Comparison of ENCODE assay signal across 2 cellular contexts in genomic region chr3:117054551-117054950, GRCh38.
TF ChIP-seq lines count a peak whose summit lies in the region.

No MANE protein-coding gene starts in this region.

TF ChIP-seq in GM23338, 12 proteins besides CTCF, POLR2A, EP300 and RAD21 (continued from another document):
- TF ChIP-seq ZNF462 (CRISPR knock-in tag; IDR thresholded peaks at IDR 0.05) (no peak), ETS1 (IDR thresholded peaks at IDR 0.05) (no peak), STAT1 (IDR thresholded peaks at IDR 0.05; ENCODE audit: unreplicated experiment) (no peak), REST (IDR thresholded peaks at IDR 0.05; ENCODE audit: unreplicated experiment) (no peak)

TF ChIP-seq in WTC11, 78 proteins besides CTCF, POLR2A, EP300 and RAD21 (continued from another document):
- no peak for TF ChIP-seq PRDM15 (CRISPR knock-in tag; IDR thresholded peaks at IDR 0.05)
- TF ChIP-seq E2F4 (CRISPR knock-in tag; IDR thresholded peaks at IDR 0.05; ENCODE audit: borderline replicate concordance, low read depth) = no peak
- no peak for TF ChIP-seq ATF1 (CRISPR knock-in tag; IDR thresholded peaks at IDR 0.05)
- no peak for TF ChIP-seq FOXP1 (CRISPR knock-in tag; IDR thresholded peaks at IDR 0.05; ENCODE audit: borderline replicate concordance)
- no peak for TF ChIP-seq USF1 (CRISPR knock-in tag; IDR thresholded peaks at IDR 0.05)
- no peak for TF ChIP-seq MYBL2 (CRISPR knock-in tag; IDR thresholded peaks at IDR 0.05)
- no peak for TF ChIP-seq CREM (CRISPR knock-in tag; IDR thresholded peaks at IDR 0.05)
- TF ChIP-seq KAT7 (CRISPR knock-in tag; IDR thresholded peaks at IDR 0.05; ENCODE audit: borderline replicate concordance) = no peak
- TF ChIP-seq ARID4B (CRISPR knock-in tag; IDR thresholded peaks at IDR 0.05; ENCODE audit: borderline replicate concordance) = no peak
- TF ChIP-seq TEAD4 (CRISPR knock-in tag; IDR thresholded peaks at IDR 0.05) = no peak
